In genomic region chr17:48549909-48550308, GRCh38 we compare ENCODE assay signal across 19 cellular contexts. TPM values are rescaled to one million over a fixed set of nuclear protein-coding genes. Genes with fewer than 3 reads are reported as not detected.
DNase-seq lines count a peak whose midpoint lies in the region; ATAC-seq and TF ChIP-seq lines count a peak whose summit lies in the region.
"Had no signal": no experiment of that assay in that cellular context is flagged by ENCODE, and none has a peak within 500 bp of the region (broad histone marks: within the 10 kb centered on the region; RNA-seq: fewer than 3 reads in every experiment).

No MANE protein-coding gene starts in this region.

- H3K4me3 Mint-ChIP-seq in type B pancreatic cell: peak overlapping the region; percentile 84
- H3K4me3 Mint-ChIP-seq: activated CD4-positive, alpha-beta memory T cell treated with anti-CD3 and anti-CD28 coated beads, Interleukin-2, amount 10 ng/mL, durations not matched to agents 7 days and 5 days; activated naive CD8-positive, alpha-beta T cell; activated T-cell treated with anti-CD3 and anti-CD28 coated beads, Interleukin-2, amount 50 U/mL, for 4 hours; effector memory CD8-positive, alpha-beta T cell had no signal

- H3K4me3 ChIP-seq in Panc1 (ENCODE audit: low read depth in 2 of 2, low read length in 2 of 2): no peak overlapping the region
- H3K4me3 ChIP-seq in esophagus (ENCODE audit: low read depth in 1 of 2, low read length in 2 of 2): no peak overlapping the region
- peak overlapping the region in 1 of 2 donors; percentile 44 for H3K4me3 ChIP-seq in muscle layer of colon (ENCODE audit: low read depth in 1 of 2, low read length in 2 of 2)
- H3K4me3 ChIP-seq: BLaER1 treated with 17β-estradiol and CSF1 and Interleukin-3, amounts not matched to agents 10 nM and 100 nM; right atrium auricular region had no signal

- in situ Hi-C loops in Panc1 (cut with HindIII; ENCODE audit: low pct_unique_long_range_greater_than_20kb, low sequenced_read_pairs): no loop called here

- no peaks in the 10 kb centered on the region for H3K9me3 Mint-ChIP-seq in type B pancreatic cell
- H3K9me3 Mint-ChIP-seq: activated CD4-positive, alpha-beta memory T cell treated with anti-CD3 and anti-CD28 coated beads, Interleukin-2, amount 10 ng/mL, durations not matched to agents 7 days and 5 days; activated T-cell treated with anti-CD3 and anti-CD28 coated beads, Interleukin-2, amount 50 U/mL, for 4 hours; effector memory CD8-positive, alpha-beta T cell had no signal

- H3K36me3 Mint-ChIP-seq in type B pancreatic cell: peaks cover 20% of the 10 kb centered on the region
- H3K36me3 Mint-ChIP-seq: activated naive CD8-positive, alpha-beta T cell had no signal

- ATAC-seq in Panc1: no peak
- ATAC-seq in HG03432 (IDR thresholded peaks at IDR 0.05; ENCODE audit: unreplicated experiment): no peak
- no peak for ATAC-seq in GM18873 (IDR thresholded peaks at IDR 0.05; ENCODE audit: low FRiP score, unreplicated experiment)
- ATAC-seq: activated T-cell treated with anti-CD3 and anti-CD28 coated beads, Interleukin-2, amount 50 U/mL, for 4 hours; effector memory CD8-positive, alpha-beta T cell; HCT116 had no signal

- CTCF ChIA-PET in Panc1 (lab: Charles Lee): interaction anchor here (0.7 kb wide), 1 partner anchor 159 kb away, joined by 3 read pairs; no protein-coding TSS in a partner anchor

- H3K9me3 ChIP-seq in Panc1 (ENCODE audit: control insufficient read depth, insufficient read depth, low read depth, low read length) (no peaks in the 10 kb centered on the region), esophagus (ENCODE audit: control insufficient read depth in 2 of 2, insufficient read depth in 1 of 2, low read depth in 1 of 2, low read length in 1 of 2) (no peaks in the 10 kb centered on the region), muscle layer of colon (ENCODE audit: low read length) (no peaks in the 10 kb centered on the region)
- H3K9me3 ChIP-seq: BLaER1 treated with 17β-estradiol and CSF1 and Interleukin-3, amounts not matched to agents 10 nM and 100 nM; right atrium auricular region had no signal

- TF ChIP-seq CTCF in Panc1 (IDR thresholded peaks at IDR 0.05) (no peak), type B pancreatic cell (conservative IDR thresholded peaks at IDR 0.05) (no peak)

- H3K9ac ChIP-seq in muscle layer of colon (ENCODE audit: low read length): peak overlapping the region; percentile 50
- H3K9ac ChIP-seq: BLaER1 treated with 17β-estradiol and CSF1 and Interleukin-3, amounts not matched to agents 10 nM and 100 nM had no signal

- peaks cover 73% of the 10 kb centered on the region for H3K4me1 Mint-ChIP-seq in type B pancreatic cell (ENCODE audit: unreplicated experiment)

- DNase-seq in Panc1 (ENCODE audit: low read depth, low spot score) (no peak), type B pancreatic cell (ENCODE audit: extremely low spot score, unreplicated experiment) (no peak), NCI-H1048 (lab: John Stamatoyannopoulos, UW) (no peak), CD1c-positive myeloid dendritic cell (ENCODE audit: extremely low spot score) (no peak)
- DNase-seq: activated CD4-positive, alpha-beta memory T cell treated with anti-CD3 and anti-CD28 coated beads, Interleukin-2, amount 10 ng/mL, durations not matched to agents 7 days and 5 days; activated T-cell treated with anti-CD3 and anti-CD28 coated beads, Interleukin-2, amount 50 U/mL, for 4 hours; central memory CD4-positive, alpha-beta T cell; effector memory CD8-positive, alpha-beta T cell; NCI-H2171 treated with DMSO at 0.1 percent for 48 hours; NCI-H748 treated with DMSO at 0.1 percent for 48 hours had no signal

- H3K27ac Mint-ChIP-seq in type B pancreatic cell: peak overlapping the region; percentile 89
- H3K27ac Mint-ChIP-seq: activated CD4-positive, alpha-beta memory T cell treated with anti-CD3 and anti-CD28 coated beads, Interleukin-2, amount 10 ng/mL, durations not matched to agents 7 days and 5 days; activated naive CD8-positive, alpha-beta T cell; effector memory CD8-positive, alpha-beta T cell had no signal

- H3K27me3 Mint-ChIP-seq in type B pancreatic cell: peaks cover 65% of the 10 kb centered on the region
- H3K27me3 Mint-ChIP-seq: activated naive CD8-positive, alpha-beta T cell had no signal

- H3K27ac ChIP-seq in Panc1 (ENCODE audit: low read length) (peak overlapping the region; percentile 98), esophagus (ENCODE audit: low read depth in 2 of 2, low read length in 1 of 2) (peak overlapping the region; percentile 55 to 64), muscle layer of colon (ENCODE audit: low read depth, low read length) (peak overlapping the region; percentile 99)
- H3K27ac ChIP-seq: BLaER1 treated with 17β-estradiol and CSF1 and Interleukin-3, amounts not matched to agents 10 nM and 100 nM; right atrium auricular region had no signal

- intact Hi-C loops in Panc1 (cut with micrococcal nuclease; ENCODE audit: unreplicated experiment): no loop called here

- H3K4me1 ChIP-seq in Panc1 (ENCODE audit: control insufficient read depth, insufficient read depth, low read length): peaks cover 86% of the 10 kb centered on the region
- H3K4me1 ChIP-seq in esophagus (ENCODE audit: control insufficient read depth in 2 of 2, insufficient read depth in 2 of 2, low read length in 1 of 2): peaks cover 0 to 3% of the 10 kb centered on the region in 2 donors
- H3K4me1 ChIP-seq in muscle layer of colon (ENCODE audit: insufficient read depth, low read length): peaks cover 81% of the 10 kb centered on the region
- H3K4me1 ChIP-seq: BLaER1 treated with 17β-estradiol and CSF1 and Interleukin-3, amounts not matched to agents 10 nM and 100 nM had no signal

- no TSS peak for BruUV-seq in Panc1 (replicated peaks; lab: Mats Ljungman, UMichigan)

- WGBS in esophagus, 2 donors: 72 to 74% methylated on average over 7 of the region's 7 CpGs

- no peaks in the 10 kb centered on the region for H3K27me3 ChIP-seq in Panc1 (ENCODE audit: control insufficient read depth, insufficient read depth, low read length)
- H3K27me3 ChIP-seq in esophagus (ENCODE audit: control insufficient read depth in 1 of 2, insufficient read depth in 2 of 2, low read length in 2 of 2): no peaks in the 10 kb centered on the region
- H3K27me3 ChIP-seq in muscle layer of colon (ENCODE audit: control insufficient read depth in 1 of 2, insufficient read depth in 2 of 2, low read length in 2 of 2): no peaks in the 10 kb centered on the region

- H3K36me3 ChIP-seq in Panc1 (ENCODE audit: control insufficient read depth, insufficient read depth, low read length): peaks cover 26% of the 10 kb centered on the region
- peaks cover 0 to 6% of the 10 kb centered on the region in 2 donors for H3K36me3 ChIP-seq in esophagus (ENCODE audit: control insufficient read depth in 2 of 2, insufficient read depth in 2 of 2, low read length in 1 of 2)
- peaks cover 7% of the 10 kb centered on the region for H3K36me3 ChIP-seq in muscle layer of colon (ENCODE audit: insufficient read depth, low read length)
- H3K36me3 ChIP-seq: BLaER1 treated with 17β-estradiol and CSF1 and Interleukin-3, amounts not matched to agents 10 nM and 100 nM; right atrium auricular region had no signal

- POLR2A ChIA-PET in Panc1 (lab: Charles Lee): interaction anchor here (0.5 kb wide), 2 partner anchors 8 to 283 kb away, joined by 3 to 5 read pairs; no protein-coding TSS in a partner anchor

RNA-seq across cellular contexts. Expression of gene HOXB2, which starts 5.0 kb away (rescaled TPM):
- 70.1 TPM for total RNA-seq in Panc1 (2021; ENCODE audit: unreplicated experiment)
- 66.6 TPM for polyA plus RNA-seq in Panc1 (2012; ENCODE audit: insufficient read length)
- polyA plus RNA-seq in esophagus: 10 to 100 TPM; 11.3 to 18.9 TPM
- 35.6 and 36.5 TPM in 2 replicates for total RNA-seq in type B pancreatic cell (ENCODE audit: low replicate concordance)
- total RNA-seq: frontal cortex had no signal

RNA-seq across cellular contexts. Expression of gene HOXB1, which starts 19.1 kb away (rescaled TPM):
- not detected for total RNA-seq in Panc1 (2021; ENCODE audit: unreplicated experiment)
- polyA plus RNA-seq in Panc1 (2012; ENCODE audit: insufficient read length): not detected
- polyA plus RNA-seq in esophagus: 1 to 10 TPM in 1 of 2 donors, under 1 TPM in 1; 0.29 to 1.0 TPM
- 0.29 and 0.79 TPM in 2 replicates for total RNA-seq in type B pancreatic cell (ENCODE audit: low replicate concordance)
- total RNA-seq: activated CD4-positive, alpha-beta memory T cell treated with anti-CD3 and anti-CD28 coated beads, Interleukin-2, amount 10 ng/mL, durations not matched to agents 7 days and 5 days; activated T-cell treated with anti-CD3 and anti-CD28 coated beads, Interleukin-2, amount 50 U/mL, for 4 hours; frontal cortex; right atrium auricular region had no signal

RNA-seq across cellular contexts. Expression of gene HOXB4, which starts 28.2 kb away (rescaled TPM):
- total RNA-seq in Panc1 (2021; ENCODE audit: unreplicated experiment): 27.9 TPM
- polyA plus RNA-seq in Panc1 (2012; ENCODE audit: insufficient read length): 19.4 TPM
- polyA plus RNA-seq in esophagus: 1 to 10 TPM; 1.8 to 4.2 TPM
- total RNA-seq in type B pancreatic cell (ENCODE audit: low replicate concordance): 14.8 and 27.0 TPM in 2 replicates
- total RNA-seq: frontal cortex had no signal

RNA-seq across cellular contexts. Expression of gene HOXB3, which starts 40.1 kb away (rescaled TPM):
- total RNA-seq in Panc1 (2021; ENCODE audit: unreplicated experiment): 127 TPM
- polyA plus RNA-seq in Panc1 (2012; ENCODE audit: insufficient read length): 113 TPM
- 10 to 100 TPM in 1 of 2 donors, 1 to 10 TPM in 1; 6.3 to 12.7 TPM for polyA plus RNA-seq in esophagus
- total RNA-seq in type B pancreatic cell (ENCODE audit: low replicate concordance): 46.9 and 93.7 TPM in 2 replicates
- total RNA-seq: frontal cortex had no signal

RNA-seq across cellular contexts. Expression of gene HOXB5, which starts 43.7 kb away (rescaled TPM):
- total RNA-seq in Panc1 (2021; ENCODE audit: unreplicated experiment) (67.2 TPM), type B pancreatic cell (ENCODE audit: low replicate concordance) (10.1 and 20.8 TPM in 2 replicates)
- polyA plus RNA-seq in Panc1 (2012; ENCODE audit: insufficient read length): 64.4 TPM
- polyA plus RNA-seq in esophagus: under 1 TPM; 0.09 to 0.10 TPM
- total RNA-seq: frontal cortex, right atrium auricular region had no signal
